8 cellular contexts compared by ENCODE assay signal in genomic region chr1:33256701-33257387, GRCh38. TPM values are rescaled to one million over a fixed set of nuclear protein-coding genes. Genes with fewer than 3 reads are reported as not detected.
DNase-seq lines count a peak whose midpoint lies in the region; ATAC-seq, FAIRE-seq and TF ChIP-seq lines count a peak whose summit lies in the region.

No MANE protein-coding gene starts in this region.

- H3K4me1 ChIP-seq in endothelial cell of umbilical vein (ENCODE audit: control insufficient read depth, extremely low read depth, insufficient read depth, low read length) = peaks cover 12% of the 10 kb centered on the region

- H3K4me3 ChIP-seq in endothelial cell of umbilical vein (replicated peaks in 1 of 3; ENCODE audit: insufficient read depth in 1 of 3, low read depth in 1 of 3, low read length in 3 of 3) = peak overlapping the region; percentile 79 to 88 (median 81)

- intact Hi-C loops in endothelial cell of umbilical vein (cut with micrococcal nuclease) = loop anchor here (1.0 to 5.0 kb wide), 5 partner anchors 38 to 215 kb away; partner anchors contain the start of gene ZSCAN20

- TF ChIP-seq CTCF in GM10248 (IDR thresholded peaks at IDR 0.05; ENCODE audit: control extremely low read depth, extremely low read depth, low read depth, missing control alignments) (no peak), endothelial cell of umbilical vein (IDR thresholded peaks at IDR 0.05; ENCODE audit: extremely low read depth in 1 of 2, insufficient read depth in 1 of 2, low read depth in 1 of 2, low read length in 2 of 2) (no peak)

- FAIRE-seq in endothelial cell of umbilical vein (lab: Jason Lieb, UNC) (peak; percentile 75), RCC 7860 (lab: Jason Lieb, UNC) (no peak)

- DNase-seq in GM10248 (ENCODE audit: extremely low spot score) (peak; percentile 38), NOMO-1 (lab: John Stamatoyannopoulos, UW; ENCODE audit: unreplicated experiment in 2 of 2) (peak; percentile 61 to 70), endothelial cell of umbilical vein (ENCODE audit: low read depth, low spot score) (peak; percentile 65), midbrain (lab: John Stamatoyannopoulos, UW) (peak; percentile 26), RCC 7860 (ENCODE audit: low spot score) (no peak)
- DNase-seq in activated CD8-positive, alpha-beta memory T cell treated with anti-CD3 and anti-CD28 coated beads, Interleukin-2, amount 50 U/mL, for 48 hours = peak; percentile 73
- peak; percentile 14 to 30 for DNase-seq in stimulated activated CD8-positive, alpha-beta memory T cell treated with anti-CD3 and anti-CD28 coated beads, Interleukin-2, amount 100 ng/mL, for 48 hours (ENCODE audit: low read depth in 2 of 2)

- TF ChIP-seq POLR2A in endothelial cell of umbilical vein (IDR thresholded peaks at IDR 0.05; ENCODE audit: low read depth, low read length) = peak; percentile 17

- H3K9me3 ChIP-seq in endothelial cell of umbilical vein (replicated peaks; ENCODE audit: control insufficient read depth, insufficient read depth, low read length) = no peaks in the 10 kb centered on the region

- peak overlapping the region; percentile 76 for H3K27ac ChIP-seq in endothelial cell of umbilical vein (ENCODE audit: insufficient read depth, low read depth, low read length)

- TSS peak; percentile 52 for BruUV-seq in endothelial cell of umbilical vein (replicated peaks; lab: Mats Ljungman, UMichigan)

- dilution Hi-C loops in endothelial cell of umbilical vein (cut with MboI; ENCODE audit: extremely low pct_ligation_motif_present, low sequenced_read_pairs) = no loop called here

- H4K20me1 ChIP-seq in endothelial cell of umbilical vein (replicated peaks; ENCODE audit: control insufficient read depth, extremely low read depth, insufficient read depth, low read length) = no peaks in the 10 kb centered on the region

- no peaks in the 10 kb centered on the region for H3K9me1 ChIP-seq in endothelial cell of umbilical vein (replicated peaks; ENCODE audit: control insufficient read depth, extremely low read depth, insufficient read depth, low read length)

- no peaks in the 10 kb centered on the region for H3K27me3 ChIP-seq in endothelial cell of umbilical vein (ENCODE audit: control insufficient read depth in 2 of 2, insufficient read depth in 2 of 2, low read length in 2 of 2)

- H2AFZ ChIP-seq in endothelial cell of umbilical vein (ENCODE audit: low read depth, low read length) = peak overlapping the region; percentile 41

- ATAC-seq in HG03139 (IDR thresholded peaks at IDR 0.05; ENCODE audit: unreplicated experiment) = peak; percentile 30

- CTCF ChIA-PET in GM10248 (lab: Yijun Ruan, JAX) (interaction anchor here (1.8 kb wide), 1 partner anchor 38 kb away, joined by 7 read pairs; no protein-coding TSS in a partner anchor), endothelial cell of umbilical vein (lab: Charles Lee) (interaction anchor here (0.8 to 1.2 kb wide), 3 partner anchors 38 to 40 kb away, joined by 3 to 4 read pairs (median 4); no protein-coding TSS in a partner anchor)

- POLR2A ChIA-PET in GM10248 (lab: Yijun Ruan, JAX) = no interaction called here
- POLR2A ChIA-PET in endothelial cell of umbilical vein (lab: Charles Lee) = interaction anchor here (0.6 kb wide), 1 partner anchor 190 kb away, joined by 3 read pairs; no protein-coding TSS in a partner anchor

- H3K79me2 ChIP-seq in endothelial cell of umbilical vein (ENCODE audit: control insufficient read depth, insufficient read depth, low read length) = peaks cover 15% of the 10 kb centered on the region

- peak overlapping the region; percentile 84 for H3K4me2 ChIP-seq in endothelial cell of umbilical vein (ENCODE audit: insufficient read depth, low read length)

- no peaks in the 10 kb centered on the region for H3K36me3 ChIP-seq in endothelial cell of umbilical vein (ENCODE audit: control insufficient read depth in 2 of 2, extremely low read depth in 1 of 2, insufficient read depth in 2 of 2, low read length in 2 of 2)

- H3K9ac ChIP-seq in endothelial cell of umbilical vein (replicated peaks; ENCODE audit: extremely low read depth, insufficient read depth, low read length) = peak overlapping the region; percentile 95

TF ChIP-seq in endothelial cell of umbilical vein, 7 proteins besides CTCF, POLR2A, EP300 and RAD21:
- TF ChIP-seq FOS (IDR thresholded peaks at IDR 0.05; ENCODE audit: borderline replicate concordance, insufficient read depth, low read length) (no peak), GATA2 (IDR thresholded peaks at IDR 0.05; ENCODE audit: insufficient read depth, insufficient read length, low read depth, low read length) (no peak), POLR2AphosphoS5 (IDR thresholded peaks at IDR 0.05; ENCODE audit: insufficient read depth, low read depth, low read length) (peak; percentile 40)
TF ChIP-seq in endothelial cell of umbilical vein: peak in this region for 1.

RNA-seq across cellular contexts. Expression of gene ZNF362, which starts 0.6 kb away (rescaled TPM):
- total RNA-seq in endothelial cell of umbilical vein = 35.3 and 36.9 TPM in 2 replicates
- polyA plus RNA-seq in endothelial cell of umbilical vein = 28.4 and 48.0 TPM in 2 replicates
- polyA plus RNA-seq in endothelial cell of umbilical vein (2011; cell fraction: cytosol; rRNA removed) = 13.6 and 17.0 TPM in 2 replicates
- polyA plus RNA-seq in endothelial cell of umbilical vein (2011; cell fraction: nucleus; rRNA removed) = 12.8 and 18.7 TPM in 2 replicates
- polyA plus RNA-seq in endothelial cell of umbilical vein (2012) = 13.8 and 15.2 TPM in 2 replicates
- polyA minus RNA-seq in endothelial cell of umbilical vein = 17.2 and 19.7 TPM in 2 replicates
- 6.8 TPM for polyA minus RNA-seq in endothelial cell of umbilical vein (2011; cell fraction: cytosol; rRNA and poly(A)+ RNA removed)
- polyA minus RNA-seq in endothelial cell of umbilical vein (2011; cell fraction: nucleus; rRNA and poly(A)+ RNA removed) = 18.1 and 18.5 TPM in 2 replicates
